In the genomic region with DNA sequence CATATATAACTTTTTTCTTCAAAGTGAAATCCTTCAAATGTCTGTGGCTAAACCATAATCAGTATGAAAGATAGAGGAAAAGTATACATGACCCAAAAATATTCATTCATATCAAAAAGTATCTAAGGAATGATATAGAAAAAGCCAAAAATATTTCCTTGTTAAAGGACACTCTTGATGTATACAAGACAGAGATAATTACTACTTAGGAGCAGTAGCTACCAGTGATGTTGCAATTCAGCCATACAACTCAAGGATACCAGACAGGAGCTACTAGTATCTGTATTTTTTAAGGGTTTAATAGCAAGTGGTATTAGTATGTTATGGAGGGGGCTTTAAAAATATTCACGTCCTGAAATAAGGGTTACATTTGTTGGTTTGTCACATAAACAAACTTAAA, we compare ENCODE assay signal across 24 cellular contexts. TPM values are rescaled to one million over a fixed set of nuclear protein-coding genes. Genes with fewer than 3 reads are reported as not detected.
"Had no signal": no experiment of that assay in that cellular context is flagged by ENCODE, and none has a peak within 500 bp of the region (broad histone marks: within the 10 kb centered on the region; RNA-seq: fewer than 3 reads in every experiment).

No MANE protein-coding gene starts in this region.

- H3K27ac Mint-ChIP-seq: activated naive CD4-positive, alpha-beta T cell treated with anti-CD3 and anti-CD28 coated beads, Interleukin-2, amount 10 ng/mL, durations not matched to agents 7 days and 5 days had no signal

- DNase-seq: activated CD4-positive, CD25-positive, alpha-beta regulatory T cell; activated CD8-positive, alpha-beta memory T cell treated with anti-CD3 and anti-CD28 coated beads, Interleukin-2, amount 50 U/mL, for 48 hours; activated CD8-positive, alpha-beta T cell treated with anti-CD3 and anti-CD28 coated beads for 36 hours; activated gamma-delta T cell treated with Interleukin-2 at 50 U/mL for 16 hours; activated naive CD4-positive, alpha-beta T cell treated with anti-CD3 and anti-CD28 coated beads, Interleukin-2, amount 10 ng/mL, durations not matched to agents 7 days and 5 days; activated naive CD8-positive, alpha-beta T cell treated with anti-CD3 and anti-CD28 coated beads, Interleukin-2, amount 10 ng/mL, durations not matched to agents 7 days and 5 days; activated T-cell treated with anti-CD3 and anti-CD28 coated beads, Interleukin-2, amount 50 U/mL, for 1 hour; amniotic stem cell; body of pancreas; central memory CD4-positive, alpha-beta T cell; KG1; NCI-H1092; NCI-H1417; NCI-H1694; NCI-H2029; NCI-H2107; NCI-H2171 treated with DMSO at 0.1 percent for 48 hours; NCI-H226; NCI-H526; SIG-M5 had no signal

- H3K4me3 ChIP-seq: ascending aorta, body of pancreas had no signal

- ATAC-seq: activated CD8-positive, alpha-beta T cell treated with anti-CD3 and anti-CD28 coated beads for 36 hours; body of pancreas had no signal

- H3K27ac ChIP-seq: ascending aorta, body of pancreas, VCaP had no signal

- H3K4me3 Mint-ChIP-seq: activated CD8-positive, alpha-beta T cell treated with anti-CD3 and anti-CD28 coated beads for 36 hours; activated naive CD4-positive, alpha-beta T cell treated with anti-CD3 and anti-CD28 coated beads, Interleukin-2, amount 10 ng/mL, durations not matched to agents 7 days and 5 days; activated naive CD8-positive, alpha-beta T cell treated with anti-CD3 and anti-CD28 coated beads, Interleukin-2, amount 10 ng/mL, durations not matched to agents 7 days and 5 days had no signal

- H3K9me3 ChIP-seq: ascending aorta, body of pancreas had no signal

- H3K27me3 Mint-ChIP-seq: activated CD8-positive, alpha-beta T cell treated with anti-CD3 and anti-CD28 coated beads for 36 hours; activated naive CD4-positive, alpha-beta T cell treated with anti-CD3 and anti-CD28 coated beads, Interleukin-2, amount 10 ng/mL, durations not matched to agents 7 days and 5 days; activated naive CD8-positive, alpha-beta T cell treated with anti-CD3 and anti-CD28 coated beads, Interleukin-2, amount 10 ng/mL, durations not matched to agents 7 days and 5 days had no signal

- H3K9me3 Mint-ChIP-seq: activated CD8-positive, alpha-beta T cell treated with anti-CD3 and anti-CD28 coated beads for 36 hours; activated naive CD4-positive, alpha-beta T cell treated with anti-CD3 and anti-CD28 coated beads, Interleukin-2, amount 10 ng/mL, durations not matched to agents 7 days and 5 days; activated naive CD8-positive, alpha-beta T cell treated with anti-CD3 and anti-CD28 coated beads, Interleukin-2, amount 10 ng/mL, durations not matched to agents 7 days and 5 days had no signal

- H3K27me3 ChIP-seq: ascending aorta, body of pancreas had no signal

- H3K4me1 ChIP-seq: ascending aorta, body of pancreas had no signal

RNA-seq across cellular contexts. Expression of gene FBXL22, which starts 37.0 kb away (rescaled TPM):
- total RNA-seq: body of pancreas, M059J, NCI-H460 had no signal
